19 cellular contexts compared by ENCODE assay signal in genomic region chr12:25723286-25723685, GRCh38.
A peak's percentile ranks its signal among the peaks of the same experiment; 100 is the strongest.
DNase-seq lines count a peak whose midpoint lies in the region; ATAC-seq and TF ChIP-seq lines count a peak whose summit lies in the region.
"Had no signal": no experiment of that assay in that cellular context is flagged by ENCODE, and none has a peak within 500 bp of the region (broad histone marks: within the 10 kb centered on the region; RNA-seq: fewer than 3 reads in every experiment).

No MANE protein-coding gene starts in this region.

- no peak for ATAC-seq in GM18517 (IDR thresholded peaks at IDR 0.05; ENCODE audit: unreplicated experiment)
- ATAC-seq in HG03432 (IDR thresholded peaks at IDR 0.05; ENCODE audit: unreplicated experiment) = no peak

- H3K9me3 ChIP-seq in muscle layer of duodenum (ENCODE audit: control insufficient read depth in 1 of 2, low read length in 2 of 2) = no peaks in the 10 kb centered on the region

- no peaks in the 10 kb centered on the region for H3K27me3 ChIP-seq in muscle layer of duodenum (ENCODE audit: low read depth, low read length)
- H3K27me3 ChIP-seq: cardiac muscle cell had no signal

- H3K27ac ChIP-seq in muscle layer of duodenum (ENCODE audit: low read length) = peak overlapping the region; percentile 30
- H3K27ac ChIP-seq: cardiac muscle cell had no signal

- TF ChIP-seq CTCF in astrocyte of the spinal cord (IDR thresholded peaks at IDR 0.05; ENCODE audit: low read depth, low read length) (no peak), fibroblast of the aortic adventitia (IDR thresholded peaks at IDR 0.05; ENCODE audit: insufficient read depth, low read length) (no peak)

- in situ Hi-C loops in astrocyte of the spinal cord (cut with HindIII; ENCODE audit: low sequenced_read_pairs) = no loop called here

- DNase-seq in GM03348 (ENCODE audit: low spot score) = peak; percentile 18
- DNase-seq in astrocyte of the spinal cord (ENCODE audit: low read depth, low spot score) = peak; percentile 42
- DNase-seq in fibroblast of the aortic adventitia (ENCODE audit: low read depth) = peak; percentile 82
- DNase-seq in NCI-H2029 (lab: John Stamatoyannopoulos, UW) = no peak
- no peak for DNase-seq in activated CD4-positive, CD25-positive, alpha-beta regulatory T cell (lab: John Stamatoyannopoulos, UW)
- DNase-seq: ACHN; activated CD4-positive, alpha-beta T cell treated with anti-CD3 and anti-CD28 coated beads, Interleukin-2, amount 50 U/mL, for 4 hours; activated CD8-positive, alpha-beta memory T cell treated with anti-CD3 and anti-CD28 coated beads, Interleukin-2, amount 50 U/mL, for 4 hours; activated effector memory CD4-positive, alpha-beta T cell treated with Interleukin-2 at 50 U/mL for 16 hours; activated naive CD8-positive, alpha-beta T cell treated with anti-CD3 and anti-CD28 coated beads, Interleukin-2, amount 10 ng/mL, durations not matched to agents 7 days and 5 days; EL; GOT3; NCI-H1417 treated with DMSO at 0.1 percent for 48 hours; NCI-H524; T-helper 9 cell had no signal

- no peaks in the 10 kb centered on the region for H3K36me3 ChIP-seq in muscle layer of duodenum (ENCODE audit: control insufficient read depth in 1 of 2, insufficient read depth in 2 of 2, low read length in 2 of 2)
- H3K36me3 ChIP-seq: cardiac muscle cell had no signal

- peaks cover 0 to 26% of the 10 kb centered on the region in 2 donors for H3K4me1 ChIP-seq in muscle layer of duodenum (ENCODE audit: control insufficient read depth in 1 of 2, insufficient read depth in 2 of 2, low read length in 2 of 2)

- H3K4me3 ChIP-seq in astrocyte of the spinal cord (ENCODE audit: low read depth, low read length) (no peak overlapping the region), fibroblast of the aortic adventitia (ENCODE audit: low read depth, low read length) (no peak overlapping the region), muscle layer of duodenum (ENCODE audit: low read depth in 1 of 2, low read length in 2 of 2) (no peak overlapping the region)
- H3K4me3 ChIP-seq: cardiac muscle cell had no signal

Comparison
In these comparisons a context has a peak if more than half of its experiments do, and no peak if none do; other contexts are left out.
1. DNase-seq: peak in GM03348 (single experiment), astrocyte of the spinal cord (single experiment) and fibroblast of the aortic adventitia (single experiment); none in NCI-H2029 (single experiment) and activated CD4-positive, CD25-positive, alpha-beta regulatory T cell (0 of 4).